ENCODE assay signal across 24 cellular contexts in the genomic region with DNA sequence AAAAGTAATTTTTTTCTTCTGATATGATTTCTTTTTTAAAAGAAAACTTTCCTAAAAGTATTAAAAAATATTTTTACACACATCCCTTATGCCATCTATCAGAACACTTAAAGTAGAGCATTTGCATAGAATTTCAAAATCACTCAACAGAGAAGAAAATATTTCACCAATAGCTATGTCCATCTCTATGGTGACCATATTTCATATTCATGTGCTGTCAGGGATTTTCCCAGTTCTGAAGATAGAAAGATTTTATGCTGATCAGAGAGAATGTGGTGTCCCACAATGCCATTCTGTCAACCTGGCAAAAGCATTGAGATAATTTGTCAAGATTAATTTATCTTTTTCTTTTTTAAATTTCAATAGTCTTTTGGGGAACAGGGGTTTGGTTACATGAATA.
"Had no signal": no experiment of that assay in that cellular context is flagged by ENCODE, and none has a peak within 500 bp of the region (broad histone marks: within the 10 kb centered on the region; RNA-seq: fewer than 3 reads in every experiment).

No MANE protein-coding gene starts in this region.

- H3K36me3 ChIP-seq: esophagus muscularis mucosa, gastroesophageal sphincter, heart left ventricle, ovary, sigmoid colon, tibial artery had no signal

- H2AFZ ChIP-seq: hepatocyte had no signal

- H3K27me3 ChIP-seq: esophagus muscularis mucosa, gastroesophageal sphincter, heart left ventricle, hepatocyte, ovary, sigmoid colon, testis, tibial artery had no signal

- ATAC-seq: foreskin keratinocyte; gastroesophageal sphincter; heart left ventricle; left lobe of liver; natural killer cell; psoas muscle; right cardiac atrium; stimulated activated effector memory CD8-positive, alpha-beta T cell treated with anti-CD3 and anti-CD28 coated beads, Interleukin-12 subunit alpha, Interleukin-12 subunit beta, amount 100 ng/mL, for 72 hours; stimulated activated naive CD8-positive, alpha-beta T cell treated with anti-CD3 and anti-CD28 coated beads, Interleukin-15, Interleukin-2, amounts not matched to agents 100 U/mL and 50 U/mL, for 24 hours had no signal

- H3K79me2 ChIP-seq: hepatocyte had no signal

- H3K4me1 ChIP-seq: esophagus muscularis mucosa, foreskin keratinocyte, gastroesophageal sphincter, psoas muscle, sigmoid colon, testis, tibial artery had no signal

- H3K4me3 ChIP-seq: esophagus muscularis mucosa, gastroesophageal sphincter, heart left ventricle, hepatocyte, lung, ovary, psoas muscle, sigmoid colon, testis, tibial artery had no signal

- DNase-seq: dermis blood vessel endothelial cell; effector memory CD4-positive, alpha-beta T cell; foreskin keratinocyte; heart left ventricle; kidney; natural killer cell; occipital lobe; ovary; posterior cingulate gyrus; psoas muscle; right cardiac atrium; sigmoid colon; stimulated activated CD4-positive, alpha-beta T cell treated with anti-CD3 and anti-CD28 coated beads, Interleukin-2, amount 100 ng/mL, for 24 hours; stimulated activated CD4-positive, alpha-beta T cell treated with anti-CD3 and anti-CD28 coated beads, Interleukin-4, amount 100 ng/mL, for 24 hours; stimulated activated naive CD8-positive, alpha-beta T cell treated with anti-CD3 and anti-CD28 coated beads, Interleukin-15, Interleukin-2, amounts not matched to agents 100 U/mL and 50 U/mL, for 24 hours; substantia nigra; testis; tibial artery had no signal

- H3K9me3 ChIP-seq: esophagus muscularis mucosa, gastroesophageal sphincter, heart left ventricle, ovary, psoas muscle, sigmoid colon, testis, tibial artery had no signal

- H3K27ac ChIP-seq: esophagus muscularis mucosa, foreskin keratinocyte, gastroesophageal sphincter, heart left ventricle, hepatocyte, ovary, psoas muscle, sigmoid colon, testis, tibial artery had no signal

- H3K4me2 ChIP-seq: hepatocyte had no signal
